ENCODE assay signal across 17 cellular contexts in the genomic region with DNA sequence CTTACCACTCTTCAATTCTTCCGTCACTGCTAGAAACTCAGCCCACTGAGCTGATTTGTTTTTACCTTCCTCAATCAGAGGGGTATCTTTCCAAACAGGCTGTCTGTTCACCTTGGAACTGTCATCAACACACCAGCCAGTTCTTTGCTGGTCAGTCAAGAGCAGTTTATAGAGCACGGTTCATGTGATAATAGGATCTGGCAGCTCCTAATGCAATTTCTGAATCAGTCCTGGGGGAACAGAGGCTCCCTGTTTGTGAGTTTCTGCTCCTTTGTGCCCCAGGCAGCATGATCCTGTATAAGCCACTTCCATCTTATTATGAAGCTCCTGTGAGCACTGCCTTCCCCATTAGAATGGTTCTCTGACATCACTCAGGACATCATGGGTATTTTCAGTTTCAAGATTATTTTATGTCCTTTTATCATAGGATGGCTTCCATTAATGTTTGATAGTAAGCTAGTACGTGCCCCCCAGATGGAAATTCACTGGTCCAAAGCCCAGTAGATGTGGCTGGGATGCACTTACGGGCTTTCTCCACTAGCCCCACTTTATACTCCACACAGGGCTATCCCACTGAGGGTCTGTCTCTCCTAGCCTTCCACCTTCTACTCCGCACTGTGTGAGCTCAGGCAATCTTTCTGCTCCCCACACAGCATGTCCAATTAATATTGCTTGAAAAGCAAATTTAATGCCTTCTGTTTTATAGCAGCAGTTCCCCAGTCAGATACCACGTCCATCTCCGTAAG.
"Had no signal": no experiment of that assay in that cellular context is flagged by ENCODE, and none has a peak within 500 bp of the region (broad histone marks: within the 10 kb centered on the region; RNA-seq: fewer than 3 reads in every experiment).

No MANE protein-coding gene starts in this region.

- H3K4me3 ChIP-seq: mucosa of descending colon, prostate gland, spleen, testis had no signal

- ATAC-seq: esophagus mucosa; left cardiac atrium; mucosa of descending colon; naive thymus-derived CD8-positive, alpha-beta T cell; sciatic nerve had no signal

- H3K27ac ChIP-seq: prostate gland, spleen, testis had no signal

- H3K4me3 Mint-ChIP-seq: activated CD4-positive, alpha-beta T cell treated with anti-CD3 and anti-CD28 coated beads, Interleukin-2, amount 10 ng/mL, durations not matched to agents 7 days and 5 days; naive thymus-derived CD8-positive, alpha-beta T cell had no signal

- FAIRE-seq: urothelium cell line had no signal

- H3K9me3 ChIP-seq: mucosa of descending colon, prostate gland, spleen, testis had no signal

- H3K4me1 ChIP-seq: prostate gland, spleen, testis had no signal

- H3K27me3 Mint-ChIP-seq: naive thymus-derived CD8-positive, alpha-beta T cell had no signal

- H3K27me3 ChIP-seq: testis had no signal

- H3K36me3 ChIP-seq: prostate gland, spleen had no signal

- DNase-seq: activated CD4-positive, alpha-beta T cell treated with anti-CD3 and anti-CD28 coated beads, Interleukin-2, amount 10 ng/mL, durations not matched to agents 7 days and 5 days; anterior cingulate cortex; dermis blood vessel endothelial cell; left cardiac atrium; mucosa of descending colon; naive thymus-derived CD8-positive, alpha-beta T cell; occipital lobe; SHP77; stimulated activated CD4-positive, alpha-beta T cell treated with anti-CD3 and anti-CD28 coated beads, Interleukin-1b, Interleukin-23, amount 100 ng/mL, for 48 hours; stimulated activated naive CD4-positive, alpha-beta T cell; SW 1271; testis had no signal

- H3K27ac Mint-ChIP-seq: activated CD4-positive, alpha-beta T cell treated with anti-CD3 and anti-CD28 coated beads, Interleukin-2, amount 10 ng/mL, durations not matched to agents 7 days and 5 days had no signal
